ENCODE assay signal across 1 cellular context in the genomic region with DNA sequence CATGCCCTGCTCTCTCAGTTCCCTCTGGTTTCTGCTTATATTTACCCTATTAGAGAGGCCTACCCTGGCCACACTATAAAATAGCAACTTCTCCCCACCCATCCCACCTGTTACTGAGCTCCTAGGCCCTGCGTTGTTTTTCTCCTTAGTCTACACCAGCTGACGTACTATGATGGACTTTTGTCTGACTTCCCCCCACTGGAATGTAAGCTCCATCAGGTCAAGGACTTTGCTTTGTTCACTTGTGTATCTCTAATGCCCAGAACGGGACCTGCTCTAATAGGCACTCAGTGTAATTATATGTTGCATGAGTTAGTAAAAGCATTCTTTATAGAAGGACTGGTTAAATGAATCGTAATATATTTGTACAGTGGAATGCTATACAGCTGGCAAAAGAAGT.
TF ChIP-seq lines count a peak whose summit lies in the region.
"Not testable (repeated sequence)": the region's sequence is repeated elsewhere in the genome, so short reads cannot be mapped to it uniquely, and the experiment has no call there.

No MANE protein-coding gene starts in this region.

TF ChIP-seq in HepG2, 621 proteins besides CTCF, POLR2A, EP300 and RAD21 (continued from another document and continues in another):
- TF ChIP-seq RXRA (CRISPR knock-in tag; IDR thresholded peaks at IDR 0.05) (peak; percentile 66; the same call in 1 of the 2 replicates), NR2C2 (CRISPR knock-in tag; IDR thresholded peaks at IDR 0.05; ENCODE audit: borderline replicate concordance) (peak; percentile 79), ZFX (CRISPR knock-in tag; IDR thresholded peaks at IDR 0.05; ENCODE audit: low read depth) (peak; percentile 66), SNAPC2 (CRISPR knock-in tag; IDR thresholded peaks at IDR 0.05) (peak; percentile 57; the same call in 1 of the 2 replicates), FOXA3 (CRISPR knock-in tag; IDR thresholded peaks at IDR 0.05) (peak; percentile 57), NR2F2 (IDR thresholded peaks at IDR 0.05; ENCODE audit: borderline replicate concordance, low read depth) (peak; percentile 70; the same call in 1 of the 2 replicates), JUND (CRISPR knock-in tag; IDR thresholded peaks at IDR 0.05) (0 out of 2 replicates have a peak, but pooled peaks have one; percentile 19), SOX13 (IDR thresholded peaks at IDR 0.05) (peak; percentile 71), SOX13 (CRISPR knock-in tag; conservative IDR thresholded peaks at IDR 0.05 in 1 of 2, IDR thresholded peaks at IDR 0.05 in 1 of 2) (peak in 1 of 2 experiments; percentile 95; a peak in 2 of 4 replicates), KDM6A (CRISPR knock-in tag; IDR thresholded peaks at IDR 0.05; ENCODE audit: low read depth) (peak; percentile 72), ATF7 (IDR thresholded peaks at IDR 0.05) (peak; percentile 31; the same call in 1 of the 2 replicates), HMG20A (CRISPR knock-in tag; IDR thresholded peaks at IDR 0.05; ENCODE audit: borderline replicate concordance) (peak; percentile 76; the same call in 1 of the 2 replicates), GATAD2A (CRISPR knock-in tag; IDR thresholded peaks at IDR 0.05) (peak; percentile 74), SAP130 (CRISPR knock-in tag; IDR thresholded peaks at IDR 0.05; ENCODE audit: low read depth) (peak; percentile 85), ZKSCAN8 (CRISPR knock-in tag; IDR thresholded peaks at IDR 0.05; ENCODE audit: borderline replicate concordance) (peak; percentile 32; the same call in 1 of the 2 replicates), REPIN1 (CRISPR knock-in tag; IDR thresholded peaks at IDR 0.05; ENCODE audit: borderline replicate concordance, low read depth) (peak; percentile 25; the same call in 1 of the 2 replicates), MIXL1 (CRISPR knock-in tag; IDR thresholded peaks at IDR 0.05) (peak; percentile 71; the same call in 1 of the 2 replicates), IRF2 (CRISPR knock-in tag; IDR thresholded peaks at IDR 0.05) (peak; percentile 79; the same call in 1 of the 2 replicates), ELF3 (CRISPR knock-in tag; IDR thresholded peaks at IDR 0.05) (peak; percentile 40; the same call in 1 of the 2 replicates), TARDBP (CRISPR knock-in tag; IDR thresholded peaks at IDR 0.05) (peak; percentile 87), ESRRA (CRISPR knock-in tag; IDR thresholded peaks at IDR 0.05; ENCODE audit: low read depth) (peak; percentile 77; the same call in 1 of the 2 replicates), ZBTB21 (CRISPR knock-in tag; IDR thresholded peaks at IDR 0.05) (peak; percentile 78; the same call in 1 of the 2 replicates), CREB1 (IDR thresholded peaks at IDR 0.05) (peak; percentile 71), CREB1 (CRISPR knock-in tag; IDR thresholded peaks at IDR 0.05) (peak; percentile 70)
- TF ChIP-seq, protein P1, sequence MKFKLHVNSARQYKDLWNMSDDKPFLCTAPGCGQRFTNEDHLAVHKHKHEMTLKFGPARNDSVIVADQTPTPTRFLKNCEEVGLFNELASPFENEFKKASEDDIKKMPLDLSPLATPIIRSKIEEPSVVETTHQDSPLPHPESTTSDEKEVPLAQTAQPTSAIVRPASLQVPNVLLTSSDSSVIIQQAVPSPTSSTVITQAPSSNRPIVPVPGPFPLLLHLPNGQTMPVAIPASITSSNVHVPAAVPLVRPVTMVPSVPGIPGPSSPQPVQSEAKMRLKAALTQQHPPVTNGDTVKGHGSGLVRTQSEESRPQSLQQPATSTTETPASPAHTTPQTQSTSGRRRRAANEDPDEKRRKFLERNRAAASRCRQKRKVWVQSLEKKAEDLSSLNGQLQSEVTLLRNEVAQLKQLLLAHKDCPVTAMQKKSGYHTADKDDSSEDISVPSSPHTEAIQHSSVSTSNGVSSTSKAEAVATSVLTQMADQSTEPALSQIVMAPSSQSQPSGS (CRISPR knock-in tag; IDR thresholded peaks at IDR 0.05) = peak; percentile 66; the same call in 1 of the 2 replicates
- TF ChIP-seq, protein P2, sequence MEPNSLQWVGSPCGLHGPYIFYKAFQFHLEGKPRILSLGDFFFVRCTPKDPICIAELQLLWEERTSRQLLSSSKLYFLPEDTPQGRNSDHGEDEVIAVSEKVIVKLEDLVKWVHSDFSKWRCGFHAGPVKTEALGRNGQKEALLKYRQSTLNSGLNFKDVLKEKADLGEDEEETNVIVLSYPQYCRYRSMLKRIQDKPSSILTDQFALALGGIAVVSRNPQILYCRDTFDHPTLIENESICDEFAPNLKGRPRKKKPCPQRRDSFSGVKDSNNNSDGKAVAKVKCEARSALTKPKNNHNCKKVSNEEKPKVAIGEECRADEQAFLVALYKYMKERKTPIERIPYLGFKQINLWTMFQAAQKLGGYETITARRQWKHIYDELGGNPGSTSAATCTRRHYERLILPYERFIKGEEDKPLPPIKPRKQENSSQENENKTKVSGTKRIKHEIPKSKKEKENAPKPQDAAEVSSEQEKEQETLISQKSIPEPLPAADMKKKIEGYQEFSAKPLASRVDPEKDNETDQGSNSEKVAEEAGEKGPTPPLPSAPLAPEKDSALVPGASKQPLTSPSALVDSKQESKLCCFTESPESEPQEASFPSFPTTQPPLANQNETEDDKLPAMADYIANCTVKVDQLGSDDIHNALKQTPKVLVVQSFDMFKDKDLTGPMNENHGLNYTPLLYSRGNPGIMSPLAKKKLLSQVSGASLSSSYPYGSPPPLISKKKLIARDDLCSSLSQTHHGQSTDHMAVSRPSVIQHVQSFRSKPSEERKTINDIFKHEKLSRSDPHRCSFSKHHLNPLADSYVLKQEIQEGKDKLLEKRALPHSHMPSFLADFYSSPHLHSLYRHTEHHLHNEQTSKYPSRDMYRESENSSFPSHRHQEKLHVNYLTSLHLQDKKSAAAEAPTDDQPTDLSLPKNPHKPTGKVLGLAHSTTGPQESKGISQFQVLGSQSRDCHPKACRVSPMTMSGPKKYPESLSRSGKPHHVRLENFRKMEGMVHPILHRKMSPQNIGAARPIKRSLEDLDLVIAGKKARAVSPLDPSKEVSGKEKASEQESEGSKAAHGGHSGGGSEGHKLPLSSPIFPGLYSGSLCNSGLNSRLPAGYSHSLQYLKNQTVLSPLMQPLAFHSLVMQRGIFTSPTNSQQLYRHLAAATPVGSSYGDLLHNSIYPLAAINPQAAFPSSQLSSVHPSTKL (CRISPR knock-in tag; IDR thresholded peaks at IDR 0.05) = peak; percentile 89
- TF ChIP-seq, protein P3, sequence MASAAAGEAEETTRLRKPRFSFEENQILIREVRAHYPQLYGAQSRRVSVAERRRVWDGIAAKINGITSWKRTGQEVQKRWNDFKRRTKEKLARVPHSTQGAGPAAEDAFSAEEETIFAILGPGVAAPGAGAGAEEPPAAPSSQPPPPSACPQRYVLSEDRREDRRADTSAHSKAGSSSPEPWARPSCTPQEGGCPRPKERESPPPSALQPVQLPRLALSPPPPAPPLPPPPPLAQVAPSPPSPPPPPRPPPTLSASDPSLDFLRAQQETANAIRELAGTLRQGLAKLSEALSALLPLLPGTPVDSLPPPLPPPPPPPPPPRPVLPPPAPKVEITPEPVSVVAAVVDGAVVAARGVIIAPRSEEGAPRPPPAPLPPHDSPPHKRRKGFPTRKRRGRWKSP (CRISPR knock-in tag; IDR thresholded peaks at IDR 0.05) = 0 out of 2 replicates have a peak, but pooled peaks have one; percentile 43
- TF ChIP-seq, protein P4, sequence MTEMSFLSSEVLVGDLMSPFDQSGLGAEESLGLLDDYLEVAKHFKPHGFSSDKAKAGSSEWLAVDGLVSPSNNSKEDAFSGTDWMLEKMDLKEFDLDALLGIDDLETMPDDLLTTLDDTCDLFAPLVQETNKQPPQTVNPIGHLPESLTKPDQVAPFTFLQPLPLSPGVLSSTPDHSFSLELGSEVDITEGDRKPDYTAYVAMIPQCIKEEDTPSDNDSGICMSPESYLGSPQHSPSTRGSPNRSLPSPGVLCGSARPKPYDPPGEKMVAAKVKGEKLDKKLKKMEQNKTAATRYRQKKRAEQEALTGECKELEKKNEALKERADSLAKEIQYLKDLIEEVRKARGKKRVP (CRISPR knock-in tag; IDR thresholded peaks at IDR 0.05) = peak in 1 of 2 experiments; percentile 28; a peak in 1 of 4 replicates
- TF ChIP-seq, protein P5, sequence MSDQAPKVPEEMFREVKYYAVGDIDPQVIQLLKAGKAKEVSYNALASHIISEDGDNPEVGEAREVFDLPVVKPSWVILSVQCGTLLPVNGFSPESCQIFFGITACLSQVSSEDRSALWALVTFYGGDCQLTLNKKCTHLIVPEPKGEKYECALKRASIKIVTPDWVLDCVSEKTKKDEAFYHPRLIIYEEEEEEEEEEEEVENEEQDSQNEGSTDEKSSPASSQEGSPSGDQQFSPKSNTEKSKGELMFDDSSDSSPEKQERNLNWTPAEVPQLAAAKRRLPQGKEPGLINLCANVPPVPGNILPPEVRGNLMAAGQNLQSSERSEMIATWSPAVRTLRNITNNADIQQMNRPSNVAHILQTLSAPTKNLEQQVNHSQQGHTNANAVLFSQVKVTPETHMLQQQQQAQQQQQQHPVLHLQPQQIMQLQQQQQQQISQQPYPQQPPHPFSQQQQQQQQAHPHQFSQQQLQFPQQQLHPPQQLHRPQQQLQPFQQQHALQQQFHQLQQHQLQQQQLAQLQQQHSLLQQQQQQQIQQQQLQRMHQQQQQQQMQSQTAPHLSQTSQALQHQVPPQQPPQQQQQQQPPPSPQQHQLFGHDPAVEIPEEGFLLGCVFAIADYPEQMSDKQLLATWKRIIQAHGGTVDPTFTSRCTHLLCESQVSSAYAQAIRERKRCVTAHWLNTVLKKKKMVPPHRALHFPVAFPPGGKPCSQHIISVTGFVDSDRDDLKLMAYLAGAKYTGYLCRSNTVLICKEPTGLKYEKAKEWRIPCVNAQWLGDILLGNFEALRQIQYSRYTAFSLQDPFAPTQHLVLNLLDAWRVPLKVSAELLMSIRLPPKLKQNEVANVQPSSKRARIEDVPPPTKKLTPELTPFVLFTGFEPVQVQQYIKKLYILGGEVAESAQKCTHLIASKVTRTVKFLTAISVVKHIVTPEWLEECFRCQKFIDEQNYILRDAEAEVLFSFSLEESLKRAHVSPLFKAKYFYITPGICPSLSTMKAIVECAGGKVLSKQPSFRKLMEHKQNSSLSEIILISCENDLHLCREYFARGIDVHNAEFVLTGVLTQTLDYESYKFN (CRISPR knock-in tag; conservative IDR thresholded peaks at IDR 0.05) = peak; percentile 86
- TF ChIP-seq, protein P6, sequence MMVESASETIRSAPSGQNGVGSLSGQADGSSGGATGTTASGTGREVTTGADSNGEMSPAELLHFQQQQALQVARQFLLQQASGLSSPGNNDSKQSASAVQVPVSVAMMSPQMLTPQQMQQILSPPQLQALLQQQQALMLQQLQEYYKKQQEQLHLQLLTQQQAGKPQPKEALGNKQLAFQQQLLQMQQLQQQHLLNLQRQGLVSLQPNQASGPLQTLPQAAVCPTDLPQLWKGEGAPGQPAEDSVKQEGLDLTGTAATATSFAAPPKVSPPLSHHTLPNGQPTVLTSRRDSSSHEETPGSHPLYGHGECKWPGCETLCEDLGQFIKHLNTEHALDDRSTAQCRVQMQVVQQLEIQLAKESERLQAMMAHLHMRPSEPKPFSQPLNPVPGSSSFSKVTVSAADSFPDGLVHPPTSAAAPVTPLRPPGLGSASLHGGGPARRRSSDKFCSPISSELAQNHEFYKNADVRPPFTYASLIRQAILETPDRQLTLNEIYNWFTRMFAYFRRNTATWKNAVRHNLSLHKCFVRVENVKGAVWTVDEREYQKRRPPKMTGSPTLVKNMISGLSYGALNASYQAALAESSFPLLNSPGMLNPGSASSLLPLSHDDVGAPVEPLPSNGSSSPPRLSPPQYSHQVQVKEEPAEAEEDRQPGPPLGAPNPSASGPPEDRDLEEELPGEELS (CRISPR knock-in tag; IDR thresholded peaks at IDR 0.05) = peak; percentile 62
- TF ChIP-seq ATF7 (CRISPR knock-in tag; IDR thresholded peaks at IDR 0.05) = not testable (repeated sequence)
- TF ChIP-seq, protein P7, sequence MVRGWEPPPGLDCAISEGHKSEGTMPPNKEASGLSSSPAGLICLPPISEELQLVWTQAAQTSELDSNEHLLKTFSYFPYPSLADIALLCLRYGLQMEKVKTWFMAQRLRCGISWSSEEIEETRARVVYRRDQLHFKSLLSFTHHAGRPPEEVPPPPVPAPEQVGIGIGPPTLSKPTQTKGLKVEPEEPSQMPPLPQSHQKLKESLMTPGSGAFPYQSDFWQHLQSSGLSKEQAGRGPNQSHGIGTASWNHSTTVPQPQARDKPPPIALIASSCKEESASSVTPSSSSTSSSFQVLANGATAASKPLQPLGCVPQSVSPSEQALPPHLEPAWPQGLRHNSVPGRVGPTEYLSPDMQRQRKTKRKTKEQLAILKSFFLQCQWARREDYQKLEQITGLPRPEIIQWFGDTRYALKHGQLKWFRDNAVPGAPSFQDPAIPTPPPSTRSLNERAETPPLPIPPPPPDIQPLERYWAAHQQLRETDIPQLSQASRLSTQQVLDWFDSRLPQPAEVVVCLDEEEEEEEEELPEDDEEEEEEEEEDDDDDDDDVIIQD (CRISPR knock-in tag; IDR thresholded peaks at IDR 0.05; ENCODE audit: low read depth) = peak; percentile 64; the same call in 1 of the 2 replicates
- TF ChIP-seq, protein P8, sequence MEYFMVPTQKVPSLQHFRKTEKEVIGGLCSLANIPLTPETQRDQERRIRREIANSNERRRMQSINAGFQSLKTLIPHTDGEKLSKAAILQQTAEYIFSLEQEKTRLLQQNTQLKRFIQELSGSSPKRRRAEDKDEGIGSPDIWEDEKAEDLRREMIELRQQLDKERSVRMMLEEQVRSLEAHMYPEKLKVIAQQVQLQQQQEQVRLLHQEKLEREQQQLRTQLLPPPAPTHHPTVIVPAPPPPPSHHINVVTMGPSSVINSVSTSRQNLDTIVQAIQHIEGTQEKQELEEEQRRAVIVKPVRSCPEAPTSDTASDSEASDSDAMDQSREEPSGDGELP (IDR thresholded peaks at IDR 0.05; ENCODE audit: borderline replicate concordance, low read depth) = peak; percentile 90
- TF ChIP-seq, protein P9, sequence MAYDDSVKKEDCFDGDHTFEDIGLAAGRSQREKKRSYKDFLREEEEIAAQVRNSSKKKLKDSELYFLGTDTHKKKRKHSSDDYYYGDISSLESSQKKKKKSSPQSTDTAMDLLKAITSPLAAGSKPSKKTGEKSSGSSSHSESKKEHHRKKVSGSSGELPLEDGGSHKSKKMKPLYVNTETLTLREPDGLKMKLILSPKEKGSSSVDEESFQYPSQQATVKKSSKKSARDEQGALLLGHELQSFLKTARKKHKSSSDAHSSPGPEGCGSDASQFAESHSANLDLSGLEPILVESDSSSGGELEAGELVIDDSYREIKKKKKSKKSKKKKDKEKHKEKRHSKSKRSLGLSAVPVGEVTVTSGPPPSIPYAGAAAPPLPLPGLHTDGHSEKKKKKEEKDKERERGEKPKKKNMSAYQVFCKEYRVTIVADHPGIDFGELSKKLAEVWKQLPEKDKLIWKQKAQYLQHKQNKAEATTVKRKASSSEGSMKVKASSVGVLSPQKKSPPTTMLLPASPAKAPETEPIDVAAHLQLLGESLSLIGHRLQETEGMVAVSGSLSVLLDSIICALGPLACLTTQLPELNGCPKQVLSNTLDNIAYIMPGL (CRISPR knock-in tag; IDR thresholded peaks at IDR 0.05; ENCODE audit: borderline replicate concordance in 1 of 2, low read depth in 1 of 2) = peak in 1 of 2 experiments; percentile 38; a peak in 1 of 4 replicates
- TF ChIP-seq, protein P10, sequence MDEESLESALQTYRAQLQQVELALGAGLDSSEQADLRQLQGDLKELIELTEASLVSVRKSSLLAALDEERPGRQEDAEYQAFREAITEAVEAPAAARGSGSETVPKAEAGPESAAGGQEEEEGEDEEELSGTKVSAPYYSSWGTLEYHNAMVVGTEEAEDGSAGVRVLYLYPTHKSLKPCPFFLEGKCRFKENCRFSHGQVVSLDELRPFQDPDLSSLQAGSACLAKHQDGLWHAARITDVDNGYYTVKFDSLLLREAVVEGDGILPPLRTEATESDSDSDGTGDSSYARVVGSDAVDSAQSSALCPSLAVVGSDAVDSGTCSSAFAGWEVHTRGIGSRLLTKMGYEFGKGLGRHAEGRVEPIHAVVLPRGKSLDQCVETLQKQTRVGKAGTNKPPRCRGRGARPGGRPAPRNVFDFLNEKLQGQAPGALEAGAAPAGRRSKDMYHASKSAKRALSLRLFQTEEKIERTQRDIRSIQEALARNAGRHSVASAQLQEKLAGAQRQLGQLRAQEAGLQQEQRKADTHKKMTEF (CRISPR knock-in tag; IDR thresholded peaks at IDR 0.05) = peak; percentile 71
